In genomic region chr14:100306506-100307214, GRCh38 we compare ENCODE assay signal across 8 cellular contexts. TPM values are rescaled to one million over a fixed set of nuclear protein-coding genes. Genes with fewer than 3 reads are reported as not detected.
A peak's percentile ranks its signal among the peaks of the same experiment; 100 is the strongest.
DNase-seq lines count a peak whose midpoint lies in the region; ATAC-seq and TF ChIP-seq lines count a peak whose summit lies in the region.

No MANE protein-coding gene starts in this region.

- no peaks in the 10 kb centered on the region for H3K36me3 Mint-ChIP-seq in nephron (ENCODE audit: low read depth)

- no peak overlapping the region for H3K4me3 ChIP-seq in KMS-11 (IDR thresholded peaks at IDR 0.05; ENCODE audit: insufficient read depth, low read depth, low read length)
- peak overlapping the region; percentile 79 for H3K4me3 ChIP-seq in fibroblast of the aortic adventitia (ENCODE audit: low read depth, low read length)

- H3K27ac Mint-ChIP-seq in nephron: peak overlapping the region in 2 of 3 experiments; percentile 40 to 57

- no peaks in the 10 kb centered on the region for H3K36me3 ChIP-seq in KMS-11 (ENCODE audit: insufficient read depth)

- H3K27me3 Mint-ChIP-seq in nephron (ENCODE audit: low read depth): no peaks in the 10 kb centered on the region

- peaks cover 31% of the 10 kb centered on the region for H3K4me1 Mint-ChIP-seq in nephron

- no peaks in the 10 kb centered on the region for H4K20me1 ChIP-seq in KMS-11 (ENCODE audit: insufficient read depth)

- peak overlapping the region; percentile 54 for H3K4me2 ChIP-seq in KMS-11

- H3K27ac ChIP-seq in KMS-11: no peak overlapping the region

- H3K79me2 ChIP-seq in KMS-11 (ENCODE audit: insufficient read depth, low read depth): no peaks in the 10 kb centered on the region

- no peaks in the 10 kb centered on the region for H3K9me3 Mint-ChIP-seq in nephron

- H3K4me1 ChIP-seq in KMS-11 (ENCODE audit: low read depth, poor library complexity, severe bottlenecking): no peaks in the 10 kb centered on the region

- DNase-seq in DMS79 treated with DMSO at 0.1 percent for 48 hours (lab: John Stamatoyannopoulos, UW): peak; percentile 95
- peak; percentile 83 for DNase-seq in RPMI7951 (ENCODE audit: low read depth)
- peak; percentile 63 for DNase-seq in activated effector memory CD4-positive, alpha-beta T cell treated with Interleukin-2 at 50 U/mL for 16 hours
- DNase-seq in fibroblast of the aortic adventitia (ENCODE audit: low read depth): peak; percentile 69
- DNase-seq in stimulated activated naive CD4-positive, alpha-beta T cell (lab: John Stamatoyannopoulos, UW): peak in 5 of 6 experiments; percentile 28 to 59 (median 43)

- peak overlapping the region; percentile 81 for H2AFZ ChIP-seq in KMS-11 (ENCODE audit: low read depth)

- H3K27me3 ChIP-seq in KMS-11 (ENCODE audit: insufficient read depth, low read depth): no peaks in the 10 kb centered on the region

- H3K9ac ChIP-seq in KMS-11: peak overlapping the region; percentile 25; the same call in 1 of the 2 replicates

- peak; percentile 83 for ATAC-seq in GM21786 (IDR thresholded peaks at IDR 0.05; ENCODE audit: unreplicated experiment)

- TF ChIP-seq CTCF in KMS-11 (conservative IDR thresholded peaks at IDR 0.05; ENCODE audit: low read depth, low read length): no peak
- no peak for TF ChIP-seq CTCF in fibroblast of the aortic adventitia (IDR thresholded peaks at IDR 0.05; ENCODE audit: insufficient read depth, low read length)
- TF ChIP-seq CTCF in nephron (IDR thresholded peaks at IDR 0.05; ENCODE audit: unreplicated experiment in 3 of 3): no peak

- H3K4me3 Mint-ChIP-seq in nephron: peak overlapping the region; percentile 91 to 94 (median 91)

RNA-seq across cellular contexts. Expression of gene SLC25A29, which starts 0.4 kb away (rescaled TPM):
- 7.7 and 10.9 TPM in 2 replicates for total RNA-seq in RPMI7951 (2014; rRNA removed; shearing (Covaris generic))
- 10.4 and 11.5 TPM in 2 replicates for total RNA-seq in fibroblast of the aortic adventitia (ENCODE audit: low replicate concordance)

RNA-seq across cellular contexts. Expression of gene SLC25A47, which starts 16.5 kb away (rescaled TPM):
- total RNA-seq in RPMI7951 (2014; rRNA removed; shearing (Covaris generic)): not detected in 2 replicates
- not detected in 2 replicates for total RNA-seq in fibroblast of the aortic adventitia (ENCODE audit: low replicate concordance)

Comparison
In these comparisons a context has a peak if more than half of its experiments do, and no peak if none do; other contexts are left out.
1. DNase-seq: peak in every context shown above with its lines; median percentile 95 in DMS79 treated with DMSO at 0.1 percent for 48 hours; 83 in RPMI7951; 69 in fibroblast of the aortic adventitia; 63 in activated effector memory CD4-positive, alpha-beta T cell treated with Interleukin-2 at 50 U/mL for 16 hours; 43 in stimulated activated naive CD4-positive, alpha-beta T cell.